In genomic region chr6:150783818-150784217, GRCh38 we compare ENCODE assay signal across 21 cellular contexts.
"Had no signal": no experiment of that assay in that cellular context is flagged by ENCODE, and none has a peak within 500 bp of the region (broad histone marks: within the 10 kb centered on the region; RNA-seq: fewer than 3 reads in every experiment).

No MANE protein-coding gene starts in this region.

- H3K36me3 Mint-ChIP-seq: activated naive CD8-positive, alpha-beta T cell treated with anti-CD3 and anti-CD28 coated beads, Interleukin-2, amount 10 ng/mL, durations not matched to agents 7 days and 5 days had no signal

- DNase-seq: activated CD4-positive, alpha-beta T cell treated with anti-CD3 and anti-CD28 coated beads for 48 hours; activated CD4-positive, alpha-beta T cell treated with anti-CD3 and anti-CD28 coated beads, Interleukin-2, amount 50 U/mL, for 4 hours; activated CD8-positive, alpha-beta memory T cell treated with anti-CD3 and anti-CD28 coated beads, Interleukin-2, amount 50 U/mL, for 48 hours; activated CD8-positive, alpha-beta T cell treated with anti-CD3 and anti-CD28 coated beads, Interleukin-2, amount 10 ng/mL, durations not matched to agents 7 days and 5 days; activated naive CD4-positive, alpha-beta T cell treated with anti-CD3 and anti-CD28 coated beads, Interleukin-2, amount 50 U/mL, for 16 hours; activated naive CD8-positive, alpha-beta T cell treated with anti-CD3 and anti-CD28 coated beads, Interleukin-2, amount 10 ng/mL, durations not matched to agents 7 days and 5 days; activated T-cell treated with anti-CD3 and anti-CD28 coated beads, Interleukin-2, amount 50 U/mL, for 1 hour; aorta; central memory CD4-positive, alpha-beta T cell; KG1; NCI-H1092; NCI-H1417; NCI-H1930; NCI-H2171 treated with DMSO at 0.1 percent for 48 hours; NCI-H226; NCI-H526 treated with DMSO at 0.1 percent for 48 hours; NCI-H82; SJCRH30; SK-N-SH; T-helper 1 cell; WERI-Rb-1 had no signal

- H3K27ac Mint-ChIP-seq: activated CD8-positive, alpha-beta T cell treated with anti-CD3 and anti-CD28 coated beads, Interleukin-2, amount 10 ng/mL, durations not matched to agents 7 days and 5 days; activated naive CD8-positive, alpha-beta T cell treated with anti-CD3 and anti-CD28 coated beads, Interleukin-2, amount 10 ng/mL, durations not matched to agents 7 days and 5 days had no signal

- H3K9me3 Mint-ChIP-seq: activated naive CD8-positive, alpha-beta T cell treated with anti-CD3 and anti-CD28 coated beads, Interleukin-2, amount 10 ng/mL, durations not matched to agents 7 days and 5 days had no signal

- H3K27me3 Mint-ChIP-seq: activated naive CD8-positive, alpha-beta T cell treated with anti-CD3 and anti-CD28 coated beads, Interleukin-2, amount 10 ng/mL, durations not matched to agents 7 days and 5 days had no signal

- H3K4me3 Mint-ChIP-seq: activated CD8-positive, alpha-beta T cell treated with anti-CD3 and anti-CD28 coated beads, Interleukin-2, amount 10 ng/mL, durations not matched to agents 7 days and 5 days; activated naive CD8-positive, alpha-beta T cell treated with anti-CD3 and anti-CD28 coated beads, Interleukin-2, amount 10 ng/mL, durations not matched to agents 7 days and 5 days had no signal

- H3K4me1 Mint-ChIP-seq: activated naive CD8-positive, alpha-beta T cell treated with anti-CD3 and anti-CD28 coated beads, Interleukin-2, amount 10 ng/mL, durations not matched to agents 7 days and 5 days had no signal
